In the genomic region with DNA sequence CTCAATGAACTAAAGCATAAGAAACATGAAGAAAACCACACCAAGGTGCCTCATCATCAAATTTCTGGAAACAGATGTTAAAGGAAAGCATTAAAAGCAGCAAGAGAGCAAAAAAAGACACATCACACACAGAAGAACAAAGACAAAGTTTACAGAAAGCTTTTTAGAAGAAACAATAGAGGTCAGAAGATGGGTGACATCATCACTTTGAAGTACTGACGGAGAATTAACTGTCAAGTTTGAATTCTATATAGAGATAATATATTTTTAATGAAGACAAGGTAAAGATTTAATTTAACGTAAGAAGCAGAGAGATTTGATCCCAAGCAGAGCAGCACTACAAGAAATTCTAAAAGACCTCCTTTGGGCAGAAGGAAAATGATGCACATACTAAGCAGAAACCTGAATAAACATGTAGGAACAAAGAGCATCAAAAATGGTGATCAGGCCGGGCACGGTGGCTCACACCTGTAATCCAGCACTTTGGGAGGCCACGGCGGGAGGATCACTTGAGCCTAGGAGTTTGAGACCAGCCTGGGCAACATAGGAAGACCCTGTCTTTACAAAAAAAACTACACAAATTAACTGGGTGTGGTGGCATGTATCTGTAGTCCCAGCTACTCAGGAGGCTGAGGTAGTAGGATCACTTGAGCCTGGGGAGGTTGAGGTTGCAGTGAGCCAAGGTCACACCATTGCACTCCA, we compare ENCODE assay signal across 20 cellular contexts.
"Had no signal": no experiment of that assay in that cellular context is flagged by ENCODE, and none has a peak within 500 bp of the region (broad histone marks: within the 10 kb centered on the region; RNA-seq: fewer than 3 reads in every experiment).

No MANE protein-coding gene starts in this region.

- ATAC-seq: effector memory CD8-positive, alpha-beta T cell; gastrocnemius medialis; left colon; mucosa of descending colon; naive thymus-derived CD8-positive, alpha-beta T cell; psoas muscle; right lobe of liver; stimulated activated naive B cell treated with anti-CD40 and anti-IgM and Interleukin-4, amounts not matched to agents 10 μg/mL and 1 μg/mL and 100 μg/mL, for 72 hours; stimulated activated naive CD8-positive, alpha-beta T cell treated with anti-CD3 and anti-CD28 coated beads, Interleukin-15, amount 100 ng/mL, for 72 hours had no signal

- H3K27me3 ChIP-seq: esophagus muscularis mucosa, testis, tibial nerve had no signal

- H3K4me1 Mint-ChIP-seq: naive thymus-derived CD8-positive, alpha-beta T cell; stimulated activated naive B cell treated with anti-CD40 and anti-IgM and Interleukin-4, amounts not matched to agents 10 μg/mL and 1 μg/mL and 100 μg/mL, for 72 hours; stimulated activated naive CD8-positive, alpha-beta T cell treated with anti-CD3 and anti-CD28 coated beads, Interleukin-15, amount 100 ng/mL, for 72 hours had no signal

- H3K27ac Mint-ChIP-seq: effector memory CD8-positive, alpha-beta T cell; stimulated activated naive B cell treated with anti-CD40 and anti-IgM and Interleukin-4, amounts not matched to agents 10 μg/mL and 1 μg/mL and 100 μg/mL, for 72 hours; stimulated activated naive CD8-positive, alpha-beta T cell treated with anti-CD3 and anti-CD28 coated beads, Interleukin-15, amount 100 ng/mL, for 72 hours had no signal

- H3K4me3 ChIP-seq: esophagus muscularis mucosa, gastrocnemius medialis, mucosa of descending colon, psoas muscle, right lobe of liver, skin epidermis, testis, tibial nerve had no signal

- DNase-seq: effector memory CD8-positive, alpha-beta T cell; gastrocnemius medialis; glutamatergic neuron; left colon; mammary epithelial cell; psoas muscle; retina; stimulated activated CD4-positive, alpha-beta T cell treated with anti-CD3 and anti-CD28 coated beads, Interleukin-2, amount 100 ng/mL, for 24 hours; stimulated activated CD4-positive, alpha-beta T cell treated with anti-CD3 and anti-CD28 coated beads, Interleukin-4, amount 100 ng/mL, for 4 hours; stimulated activated naive B cell treated with anti-CD40 and anti-IgM and Interleukin-4, amounts not matched to agents 10 μg/mL and 1 μg/mL and 100 μg/mL, for 72 hours; stimulated activated naive CD8-positive, alpha-beta T cell treated with anti-CD3 and anti-CD28 coated beads, Interleukin-15, amount 100 ng/mL, for 72 hours; testis had no signal

- H3K9me3 ChIP-seq: gastrocnemius medialis, mucosa of descending colon, neutrophil, psoas muscle, right lobe of liver, testis had no signal

- H3K4me1 ChIP-seq: esophagus muscularis mucosa, gastrocnemius medialis, psoas muscle, right lobe of liver, testis, tibial nerve had no signal

- H3K27ac ChIP-seq: epithelial cell of prostate, esophagus muscularis mucosa, gastrocnemius medialis, neutrophil, psoas muscle, right lobe of liver, skin epidermis, testis, tibial nerve had no signal

- H3K4me3 Mint-ChIP-seq: effector memory CD8-positive, alpha-beta T cell; naive thymus-derived CD8-positive, alpha-beta T cell; stimulated activated naive B cell treated with anti-CD40 and anti-IgM and Interleukin-4, amounts not matched to agents 10 μg/mL and 1 μg/mL and 100 μg/mL, for 72 hours; stimulated activated naive CD8-positive, alpha-beta T cell treated with anti-CD3 and anti-CD28 coated beads, Interleukin-15, amount 100 ng/mL, for 72 hours had no signal

- H3K36me3 ChIP-seq: esophagus muscularis mucosa, gastrocnemius medialis, neutrophil, right lobe of liver, tibial nerve had no signal
